ENCODE assay signal across 9 cellular contexts in genomic region chr2:171706152-171706803, GRCh38. TPM values are rescaled to one million over a fixed set of nuclear protein-coding genes. Genes with fewer than 3 reads are reported as not detected.
DNase-seq lines count a peak whose midpoint lies in the region; ATAC-seq and TF ChIP-seq lines count a peak whose summit lies in the region.
"Had no signal": no experiment of that assay in that cellular context is flagged by ENCODE, and none has a peak within 500 bp of the region (broad histone marks: within the 10 kb centered on the region; RNA-seq: fewer than 3 reads in every experiment).

No MANE protein-coding gene starts in this region.

- no peaks in the 10 kb centered on the region for H3K9me3 Mint-ChIP-seq in CD4-positive, alpha-beta T cell
- H3K9me3 Mint-ChIP-seq in immature natural killer cell: no peaks in the 10 kb centered on the region
- H3K9me3 Mint-ChIP-seq in activated T-helper 2 cell treated with anti-CD3 and anti-CD28 coated beads, Interferon-gamma antibody, Interleukin-2, Interleukin-4, amounts not matched to agents 10 μg/mL and 5 μg/mL and 100 μg/mL, durations not matched to agents 14 hours and 24 hours and 36 hours: no peaks in the 10 kb centered on the region

- H3K27me3 ChIP-seq in CD4-positive, alpha-beta T cell (ENCODE audit: control insufficient read depth, insufficient read depth, low read length): no peaks in the 10 kb centered on the region

- no peak for ATAC-seq in CD4-positive, alpha-beta T cell (ENCODE audit: poor library complexity)
- ATAC-seq in SK-N-SH treated with all-trans-retinoic acid at 6 μM for 48 hours: peak; percentile 72
- ATAC-seq in HG03159 (IDR thresholded peaks at IDR 0.05; ENCODE audit: unreplicated experiment): no peak

- H3K27ac Mint-ChIP-seq in CD4-positive, alpha-beta T cell: no peak overlapping the region
- H3K27ac Mint-ChIP-seq in immature natural killer cell: no peak overlapping the region
- no peak overlapping the region for H3K27ac Mint-ChIP-seq in activated T-helper 2 cell treated with anti-CD3 and anti-CD28 coated beads, Interferon-gamma antibody, Interleukin-2, Interleukin-4, amounts not matched to agents 10 μg/mL and 5 μg/mL and 100 μg/mL, durations not matched to agents 14 hours and 24 hours and 36 hours

- CTCF ChIA-PET in CD4-positive, alpha-beta T cell (lab: Charles Lee): interaction anchor here (0.5 to 1.5 kb wide), 7 partner anchors 8 to 572 kb away, joined by 3 to 4 read pairs (median 3); no protein-coding TSS in a partner anchor

- H3K4me1 Mint-ChIP-seq in CD4-positive, alpha-beta T cell (ENCODE audit: low read depth): peaks cover 13% of the 10 kb centered on the region
- H3K4me1 Mint-ChIP-seq in immature natural killer cell: peaks cover 3 to 5% of the 10 kb centered on the region in 2 donors
- H3K4me1 Mint-ChIP-seq in activated T-helper 2 cell treated with anti-CD3 and anti-CD28 coated beads, Interferon-gamma antibody, Interleukin-2, Interleukin-4, amounts not matched to agents 10 μg/mL and 5 μg/mL and 100 μg/mL, durations not matched to agents 14 hours and 24 hours and 36 hours (ENCODE audit: low read depth): peaks cover 6% of the 10 kb centered on the region

- H3K36me3 Mint-ChIP-seq in CD4-positive, alpha-beta T cell (ENCODE audit: low read depth): peaks cover 38% of the 10 kb centered on the region
- peaks cover 0 to 8% (median 0%) of the 10 kb centered on the region in 3 donors for H3K36me3 Mint-ChIP-seq in immature natural killer cell
- peaks cover 18% of the 10 kb centered on the region for H3K36me3 Mint-ChIP-seq in activated T-helper 2 cell treated with anti-CD3 and anti-CD28 coated beads, Interferon-gamma antibody, Interleukin-2, Interleukin-4, amounts not matched to agents 10 μg/mL and 5 μg/mL and 100 μg/mL, durations not matched to agents 14 hours and 24 hours and 36 hours (ENCODE audit: low read depth)

- POLR2A ChIA-PET in CD4-positive, alpha-beta T cell (lab: Charles Lee): no interaction called here

- intact Hi-C loops in CD4-positive, alpha-beta T cell (cut with DNase I, micrococcal nuclease): loop anchor here (1.0 to 10.0 kb wide), 7 partner anchors 106 to 969 kb away; no protein-coding TSS in a partner anchor
- intact Hi-C loops in activated T-helper 2 cell treated with anti-CD3 and anti-CD28 coated beads, Interferon-gamma antibody, Interleukin-2, Interleukin-4, amounts not matched to agents 10 μg/mL and 5 μg/mL and 100 μg/mL, durations not matched to agents 14 hours and 24 hours and 36 hours (cut with micrococcal nuclease): loop anchor here (2.0 to 5.0 kb wide), 5 partner anchors 106 to 756 kb away; no protein-coding TSS in a partner anchor

- H3K27ac ChIP-seq in CD4-positive, alpha-beta T cell (ENCODE audit: low read depth, low read length): no peak overlapping the region

- peak; percentile 28 for TF ChIP-seq CTCF in CD4-positive, alpha-beta T cell (IDR thresholded peaks at IDR 0.05)

- H3K9me3 ChIP-seq in CD4-positive, alpha-beta T cell (ENCODE audit: control insufficient read depth, low read length): no peaks in the 10 kb centered on the region
- H3K9me3 ChIP-seq: HAP-1 had no signal

- no peak overlapping the region for H3K4me3 Mint-ChIP-seq in CD4-positive, alpha-beta T cell
- H3K4me3 Mint-ChIP-seq in immature natural killer cell: no peak overlapping the region
- H3K4me3 Mint-ChIP-seq in activated T-helper 2 cell treated with anti-CD3 and anti-CD28 coated beads, Interferon-gamma antibody, Interleukin-2, Interleukin-4, amounts not matched to agents 10 μg/mL and 5 μg/mL and 100 μg/mL, durations not matched to agents 14 hours and 24 hours and 36 hours (ENCODE audit: low read depth): no peak overlapping the region

- no peaks in the 10 kb centered on the region for H3K27me3 Mint-ChIP-seq in CD4-positive, alpha-beta T cell
- H3K27me3 Mint-ChIP-seq in immature natural killer cell (ENCODE audit: low read depth in 3 of 3): no peaks in the 10 kb centered on the region
- H3K27me3 Mint-ChIP-seq in activated T-helper 2 cell treated with anti-CD3 and anti-CD28 coated beads, Interferon-gamma antibody, Interleukin-2, Interleukin-4, amounts not matched to agents 10 μg/mL and 5 μg/mL and 100 μg/mL, durations not matched to agents 14 hours and 24 hours and 36 hours (ENCODE audit: low read depth): no peaks in the 10 kb centered on the region

- no peak for DNase-seq in CD4-positive, alpha-beta T cell
- peak; percentile 45 for DNase-seq in HCEC 1CT
- peak; percentile 2 to 12 (median 10) for DNase-seq in immature natural killer cell
- no peak for DNase-seq in activated naive CD4-positive, alpha-beta T cell treated with anti-CD3 and anti-CD28 coated beads, Interleukin-2, amount 50 U/mL, for 16 hours
- no peak for DNase-seq in activated CD4-positive, alpha-beta T cell treated with anti-CD3 and anti-CD28 coated beads for 48 hours
- DNase-seq in activated T-helper 2 cell treated with anti-CD3 and anti-CD28 coated beads, Interferon-gamma antibody, Interleukin-2, Interleukin-4, amounts not matched to agents 10 μg/mL and 5 μg/mL and 100 μg/mL, durations not matched to agents 14 hours and 24 hours and 36 hours (ENCODE audit: low spot score): no peak

TF ChIP-seq in SK-N-SH treated with all-trans-retinoic acid at 6 μM for 48 hours, 23 proteins besides CTCF, POLR2A, EP300 and RAD21:
- TF ChIP-seq GLIS3 (CRISPR knock-in tag; IDR thresholded peaks at IDR 0.05): no peak
- TF ChIP-seq CSDC2 (CRISPR knock-in tag; IDR thresholded peaks at IDR 0.05): no peak
- no peak for TF ChIP-seq ESRRG (CRISPR knock-in tag; IDR thresholded peaks at IDR 0.05)
- no peak for TF ChIP-seq PATZ1 (CRISPR knock-in tag; IDR thresholded peaks at IDR 0.05; ENCODE audit: borderline replicate concordance)
- no peak for TF ChIP-seq BACH2 (CRISPR knock-in tag; IDR thresholded peaks at IDR 0.05; ENCODE audit: borderline replicate concordance)
- TF ChIP-seq CSRNP3 (CRISPR knock-in tag; IDR thresholded peaks at IDR 0.05): no peak
TF ChIP-seq in SK-N-SH treated with all-trans-retinoic acid at 6 μM for 48 hours: peak in this region for 0.

RNA-seq across cellular contexts. Expression of gene DYNC1I2, which starts 19.0 kb away (rescaled TPM):
- total RNA-seq in CD4-positive, alpha-beta T cell: 10 to 100 TPM; 10.5 to 11.6 TPM
- 10 to 100 TPM; 19.6 to 31.8 (median 20.6) TPM for polyA plus RNA-seq in immature natural killer cell
- 65.9 and 69.5 TPM in 2 replicates for total RNA-seq in activated T-helper 2 cell treated with anti-CD3 and anti-CD28 coated beads, Interferon-gamma antibody, Interleukin-2, Interleukin-4, amounts not matched to agents 10 μg/mL and 5 μg/mL and 100 μg/mL, durations not matched to agents 14 hours and 24 hours and 36 hours

Comparison
In these comparisons a context has a peak if more than half of its experiments do, and no peak if none do; other contexts are left out.
1. DNase-seq: peak in HCEC 1CT (single experiment) and immature natural killer cell (3 of 3); none in CD4-positive, alpha-beta T cell (0 of 10), activated naive CD4-positive, alpha-beta T cell treated with anti-CD3 and anti-CD28 coated beads, Interleukin-2, amount 50 U/mL, for 16 hours (single experiment), activated CD4-positive, alpha-beta T cell treated with anti-CD3 and anti-CD28 coated beads for 48 hours (single experiment) and activated T-helper 2 cell treated with anti-CD3 and anti-CD28 coated beads, Interferon-gamma antibody, Interleukin-2, Interleukin-4, amounts not matched to agents 10 μg/mL and 5 μg/mL and 100 μg/mL, durations not matched to agents 14 hours and 24 hours and 36 hours (single experiment).